Comparison of ENCODE assay signal across 20 cellular contexts in the genomic region with DNA sequence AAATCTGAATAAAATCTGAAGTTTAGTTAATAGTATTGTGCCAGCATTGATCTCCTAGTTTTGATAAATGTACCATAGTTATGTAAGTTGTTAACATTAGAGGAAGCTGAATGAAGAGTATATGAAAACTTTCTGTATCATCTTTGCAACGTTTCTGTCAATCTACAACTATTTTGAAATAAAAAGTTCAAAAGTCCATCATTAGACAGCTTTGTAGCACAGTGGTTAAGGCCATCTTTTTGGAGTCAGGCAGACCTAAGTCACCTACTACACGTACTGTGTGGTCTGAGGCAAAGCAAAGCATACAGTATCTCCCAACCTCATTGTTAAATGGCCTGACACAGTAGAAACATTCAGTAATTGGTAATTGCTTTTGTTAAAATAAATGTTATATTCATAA. TPM values are rescaled to one million over a fixed set of nuclear protein-coding genes. Genes with fewer than 3 reads are reported as not detected.
A peak's percentile ranks its signal among the peaks of the same experiment; 100 is the strongest.
DNase-seq lines count a peak whose midpoint lies in the region; ATAC-seq and TF ChIP-seq lines count a peak whose summit lies in the region.
"Had no signal": no experiment of that assay in that cellular context is flagged by ENCODE, and none has a peak within 500 bp of the region (broad histone marks: within the 10 kb centered on the region; RNA-seq: fewer than 3 reads in every experiment).

No MANE protein-coding gene starts in this region.

- no peaks in the 10 kb centered on the region for H3K36me3 Mint-ChIP-seq in activated CD4-positive, alpha-beta T cell treated with anti-CD3 and anti-CD28 coated beads, Interleukin-2, amount 10 ng/mL, durations not matched to agents 24 days and 14 days (ENCODE audit: low read depth)
- no peaks in the 10 kb centered on the region for H3K36me3 Mint-ChIP-seq in IgD-negative memory B cell
- H3K36me3 Mint-ChIP-seq in activated naive CD8-positive, alpha-beta T cell treated with anti-CD3 and anti-CD28 coated beads for 36 hours: no peaks in the 10 kb centered on the region

- no peak for ATAC-seq in upper lobe of left lung (ENCODE audit: low FRiP score in 2 of 2)
- ATAC-seq: SK-N-SH treated with all-trans-retinoic acid at 6 μM for 48 hours, upper lobe of right lung had no signal

- peak overlapping the region; percentile 6 for H3K4me3 Mint-ChIP-seq in activated CD4-positive, alpha-beta T cell treated with anti-CD3 and anti-CD28 coated beads, Interleukin-2, amount 10 ng/mL, durations not matched to agents 24 days and 14 days
- H3K4me3 Mint-ChIP-seq in IgD-negative memory B cell: peak overlapping the region in 1 of 4 donors; percentile 45
- no peak overlapping the region for H3K4me3 Mint-ChIP-seq in activated naive CD8-positive, alpha-beta T cell treated with anti-CD3 and anti-CD28 coated beads for 36 hours
- H3K4me3 Mint-ChIP-seq: nephron progenitor cell had no signal

- no peak overlapping the region for H3K9ac ChIP-seq in parathyroid adenoma

- H3K27ac ChIP-seq in parathyroid adenoma (peak overlapping the region; percentile 68), upper lobe of left lung (no peak overlapping the region)
- H3K27ac ChIP-seq: coronary artery, RWPE1 had no signal

- H3K27me3 ChIP-seq in parathyroid adenoma (ENCODE audit: control insufficient read depth, insufficient read depth, low read length) (no peaks in the 10 kb centered on the region), upper lobe of left lung (no peaks in the 10 kb centered on the region)
- H3K27me3 ChIP-seq: upper lobe of right lung had no signal

- peaks cover 5% of the 10 kb centered on the region for H3K9me3 Mint-ChIP-seq in activated CD4-positive, alpha-beta T cell treated with anti-CD3 and anti-CD28 coated beads, Interleukin-2, amount 10 ng/mL, durations not matched to agents 24 days and 14 days
- H3K9me3 Mint-ChIP-seq in IgD-negative memory B cell: no peaks in the 10 kb centered on the region
- no peaks in the 10 kb centered on the region for H3K9me3 Mint-ChIP-seq in activated naive CD8-positive, alpha-beta T cell treated with anti-CD3 and anti-CD28 coated beads for 36 hours
- H3K9me3 Mint-ChIP-seq: nephron progenitor cell had no signal

- no peak for TF ChIP-seq EP300 in upper lobe of left lung (IDR thresholded peaks at IDR 0.05)

- H3K27ac Mint-ChIP-seq in activated CD4-positive, alpha-beta T cell treated with anti-CD3 and anti-CD28 coated beads, Interleukin-2, amount 10 ng/mL, durations not matched to agents 24 days and 14 days: peak overlapping the region; percentile 9
- peak overlapping the region in 2 of 3 donors; percentile 6 to 56 for H3K27ac Mint-ChIP-seq in IgD-negative memory B cell
- peak overlapping the region; percentile 22 for H3K27ac Mint-ChIP-seq in activated naive CD8-positive, alpha-beta T cell treated with anti-CD3 and anti-CD28 coated beads for 36 hours

- H3K27me3 Mint-ChIP-seq in activated CD4-positive, alpha-beta T cell treated with anti-CD3 and anti-CD28 coated beads, Interleukin-2, amount 10 ng/mL, durations not matched to agents 24 days and 14 days: no peaks in the 10 kb centered on the region
- peaks cover 4% of the 10 kb centered on the region for H3K27me3 Mint-ChIP-seq in IgD-negative memory B cell
- no peaks in the 10 kb centered on the region for H3K27me3 Mint-ChIP-seq in activated naive CD8-positive, alpha-beta T cell treated with anti-CD3 and anti-CD28 coated beads for 36 hours

- peaks cover 57% of the 10 kb centered on the region for H3K4me1 Mint-ChIP-seq in activated CD4-positive, alpha-beta T cell treated with anti-CD3 and anti-CD28 coated beads, Interleukin-2, amount 10 ng/mL, durations not matched to agents 24 days and 14 days
- H3K4me1 Mint-ChIP-seq in IgD-negative memory B cell: peaks cover 23 to 37% (median 27%) of the 10 kb centered on the region in 3 donors
- H3K4me1 Mint-ChIP-seq in activated naive CD8-positive, alpha-beta T cell treated with anti-CD3 and anti-CD28 coated beads for 36 hours: peaks cover 77% of the 10 kb centered on the region

- WGBS in upper lobe of left lung, 2 donors: 82 to 84% methylated on average over 2 of the region's 2 CpGs

- no peak overlapping the region for H3K4me3 ChIP-seq in parathyroid adenoma (ENCODE audit: low read depth, low read length)
- no peak overlapping the region for H3K4me3 ChIP-seq in upper lobe of left lung
- H3K4me3 ChIP-seq: coronary artery, HAP-1, upper lobe of right lung had no signal

- peaks cover 49% of the 10 kb centered on the region for H3K4me1 ChIP-seq in parathyroid adenoma
- peaks cover 7 to 16% (median 9%) of the 10 kb centered on the region in 4 donors for H3K4me1 ChIP-seq in upper lobe of left lung
- H3K4me1 ChIP-seq: HAP-1, upper lobe of right lung had no signal

- intact Hi-C loops in activated CD4-positive, alpha-beta T cell treated with anti-CD3 and anti-CD28 coated beads, Interleukin-2, amount 10 ng/mL, durations not matched to agents 24 days and 14 days (cut with micrococcal nuclease): no loop called here

- H3K9me3 ChIP-seq in parathyroid adenoma (ENCODE audit: control insufficient read depth, low read length) (no peaks in the 10 kb centered on the region), upper lobe of left lung (no peaks in the 10 kb centered on the region)
- H3K9me3 ChIP-seq: HAP-1, upper lobe of right lung had no signal

- H3K4me2 ChIP-seq in parathyroid adenoma (ENCODE audit: low read length): no peak overlapping the region

- H3K36me3 ChIP-seq in parathyroid adenoma (ENCODE audit: control insufficient read depth, insufficient read depth, low read length): no peaks in the 10 kb centered on the region
- no peaks in the 10 kb centered on the region for H3K36me3 ChIP-seq in upper lobe of left lung
- H3K36me3 ChIP-seq: HAP-1, upper lobe of right lung had no signal

- no peak for DNase-seq in activated CD4-positive, alpha-beta T cell treated with anti-CD3 and anti-CD28 coated beads, Interleukin-2, amount 10 ng/mL, durations not matched to agents 24 days and 14 days
- no peak for DNase-seq in activated CD4-positive, alpha-beta T cell treated with anti-CD3 and anti-CD28 coated beads for 4 hours
- no peak for DNase-seq in activated naive CD8-positive, alpha-beta T cell treated with anti-CD3 and anti-CD28 coated beads for 36 hours
- DNase-seq in upper lobe of left lung (no peak), UCSD-AML1 (lab: John Stamatoyannopoulos, UW; ENCODE audit: unreplicated experiment) (no peak), OCI-M1 (lab: John Stamatoyannopoulos, UW) (no peak)
- DNase-seq: activated CD4-positive, CD25-positive, alpha-beta regulatory T cell treated with anti-CD3 and anti-CD28 coated beads, Interleukin-2, amount 50 U/mL, for 72 hours; activated naive CD4-positive, alpha-beta T cell treated with anti-CD3 and anti-CD28 coated beads, Interleukin-2, amount 50 U/mL, for 16 hours; mesenchymal stem cell; NCI-H1092; nephron progenitor cell; NK-92 treated with Interleukin-12 subunit alpha and Interleukin-12 subunit beta, amount 100 ng/mL, for 24 hours; posterior cingulate gyrus; upper lobe of right lung had no signal

- H3K79me2 ChIP-seq in parathyroid adenoma: no peaks in the 10 kb centered on the region

- H2AFZ ChIP-seq in parathyroid adenoma: peak overlapping the region; percentile 73

- TF ChIP-seq CTCF in parathyroid adenoma (IDR thresholded peaks at IDR 0.05) (no peak), upper lobe of left lung (IDR thresholded peaks at IDR 0.05) (no peak)

- TF ChIP-seq POLR2A in upper lobe of left lung (IDR thresholded peaks at IDR 0.05): no peak

RNA-seq across cellular contexts. Expression of gene ATP1A1, which starts 47.9 kb away (rescaled TPM):
- total RNA-seq in activated CD4-positive, alpha-beta T cell treated with anti-CD3 and anti-CD28 coated beads, Interleukin-2, amount 10 ng/mL, durations not matched to agents 24 days and 14 days: 252 and 261 TPM in 2 replicates
- polyA plus RNA-seq in IgD-negative memory B cell: 29.9 TPM
- total RNA-seq in activated naive CD8-positive, alpha-beta T cell treated with anti-CD3 and anti-CD28 coated beads for 36 hours: 100 to 1,000 TPM; 234 to 243 TPM
- total RNA-seq in upper lobe of left lung: 100 to 1,000 TPM; 383 to 829 (median 696) TPM
